1 cellular context compared by ENCODE assay signal in the genomic region with DNA sequence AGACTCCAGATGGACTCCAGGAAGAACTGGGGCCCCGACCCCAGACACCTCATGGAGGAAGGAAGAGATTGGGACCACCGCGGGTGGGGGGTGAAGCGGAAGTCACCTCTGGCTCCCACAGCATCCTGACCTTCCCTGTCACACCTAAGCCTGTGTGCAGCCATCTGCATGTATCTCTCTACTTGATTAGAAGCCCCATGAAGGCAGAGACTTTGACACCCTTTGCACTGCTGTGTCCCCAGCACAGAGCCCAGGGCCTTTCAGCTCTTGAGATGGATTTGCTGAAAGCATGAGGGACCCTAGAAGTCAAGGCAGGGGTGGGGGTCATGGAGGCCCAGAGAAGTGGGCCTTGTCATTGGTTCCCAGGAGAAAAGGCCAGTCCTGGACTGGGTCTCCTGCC.
TF ChIP-seq lines count a peak whose summit lies in the region.

No MANE protein-coding gene starts in this region.

TF ChIP-seq in HepG2, 621 proteins besides CTCF, POLR2A, EP300 and RAD21:
- TF ChIP-seq, protein P1, sequence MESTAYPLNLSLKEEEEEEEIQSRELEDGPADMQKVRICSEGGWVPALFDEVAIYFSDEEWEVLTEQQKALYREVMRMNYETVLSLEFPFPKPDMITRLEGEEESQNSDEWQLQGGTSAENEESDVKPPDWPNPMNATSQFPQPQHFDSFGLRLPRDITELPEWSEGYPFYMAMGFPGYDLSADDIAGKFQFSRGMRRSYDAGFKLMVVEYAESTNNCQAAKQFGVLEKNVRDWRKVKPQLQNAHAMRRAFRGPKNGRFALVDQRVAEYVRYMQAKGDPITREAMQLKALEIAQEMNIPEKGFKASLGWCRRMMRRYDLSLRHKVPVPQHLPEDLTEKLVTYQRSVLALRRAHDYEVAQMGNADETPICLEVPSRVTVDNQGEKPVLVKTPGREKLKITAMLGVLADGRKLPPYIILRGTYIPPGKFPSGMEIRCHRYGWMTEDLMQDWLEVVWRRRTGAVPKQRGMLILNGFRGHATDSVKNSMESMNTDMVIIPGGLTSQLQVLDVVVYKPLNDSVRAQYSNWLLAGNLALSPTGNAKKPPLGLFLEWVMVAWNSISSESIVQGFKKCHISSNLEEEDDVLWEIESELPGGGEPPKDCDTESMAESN (CRISPR knock-in tag; conservative IDR thresholded peaks at IDR 0.05): 0 out of 2 replicates have a peak, but pooled peaks have one; percentile 31
- TF ChIP-seq, protein P2, sequence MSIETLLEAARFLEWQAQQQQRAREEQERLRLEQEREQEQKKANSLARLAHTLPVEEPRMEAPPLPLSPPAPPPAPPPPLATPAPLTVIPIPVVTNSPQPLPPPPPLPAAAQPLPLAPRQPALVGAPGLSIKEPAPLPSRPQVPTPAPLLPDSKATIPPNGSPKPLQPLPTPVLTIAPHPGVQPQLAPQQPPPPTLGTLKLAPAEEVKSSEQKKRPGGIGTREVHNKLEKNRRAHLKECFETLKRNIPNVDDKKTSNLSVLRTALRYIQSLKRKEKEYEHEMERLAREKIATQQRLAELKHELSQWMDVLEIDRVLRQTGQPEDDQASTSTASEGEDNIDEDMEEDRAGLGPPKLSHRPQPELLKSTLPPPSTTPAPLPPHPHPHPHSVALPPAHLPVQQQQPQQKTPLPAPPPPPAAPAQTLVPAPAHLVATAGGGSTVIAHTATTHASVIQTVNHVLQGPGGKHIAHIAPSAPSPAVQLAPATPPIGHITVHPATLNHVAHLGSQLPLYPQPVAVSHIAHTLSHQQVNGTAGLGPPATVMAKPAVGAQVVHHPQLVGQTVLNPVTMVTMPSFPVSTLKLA (IDR thresholded peaks at IDR 0.05): no peak
- TF ChIP-seq NRL (CRISPR knock-in tag; IDR thresholded peaks at IDR 0.05; ENCODE audit: borderline replicate concordance): no peak
